ENCODE assay signal across 11 cellular contexts in the genomic region with DNA sequence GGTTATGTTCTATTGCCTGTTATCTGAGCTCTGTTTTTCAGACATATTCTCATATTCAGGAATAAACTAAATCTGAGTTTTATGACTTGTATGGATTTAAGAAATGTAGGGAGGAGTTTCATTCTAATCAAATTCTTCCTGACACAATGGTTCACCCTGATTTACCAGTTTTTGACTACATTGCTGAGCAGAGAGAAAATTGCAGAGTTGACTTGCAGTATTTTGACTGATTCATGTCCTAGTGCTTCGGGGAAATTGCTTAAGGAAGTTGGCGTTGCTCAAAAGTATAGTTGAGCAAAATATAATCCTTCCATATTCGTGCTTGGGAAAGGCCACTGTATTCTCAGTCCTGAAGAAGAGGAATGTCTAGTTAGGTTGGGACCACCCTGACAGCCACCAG. TPM values are rescaled to one million over a fixed set of nuclear protein-coding genes. Genes with fewer than 3 reads are reported as not detected.
A peak's percentile ranks its signal among the peaks of the same experiment; 100 is the strongest.
DNase-seq lines count a peak whose midpoint lies in the region; ATAC-seq and TF ChIP-seq lines count a peak whose summit lies in the region.
"Had no signal": no experiment of that assay in that cellular context is flagged by ENCODE, and none has a peak within 500 bp of the region (broad histone marks: within the 10 kb centered on the region; RNA-seq: fewer than 3 reads in every experiment).

No MANE protein-coding gene starts in this region.

- H3K36me3 ChIP-seq in thoracic aorta = no peaks in the 10 kb centered on the region

- H3K4me1 Mint-ChIP-seq in activated T-cell treated with anti-CD3 and anti-CD28 coated beads, Interleukin-2, amount 50 U/mL, for 4 hours (ENCODE audit: low read depth) = peaks cover 45% of the 10 kb centered on the region
- peaks cover 33% of the 10 kb centered on the region for H3K4me1 Mint-ChIP-seq in activated CD4-positive, alpha-beta memory T cell treated with anti-CD3 and anti-CD28 coated beads for 36 hours (ENCODE audit: low read depth)

- no peak overlapping the region for H3K4me3 ChIP-seq in thoracic aorta

- H3K27me3 Mint-ChIP-seq in activated T-cell treated with anti-CD3 and anti-CD28 coated beads, Interleukin-2, amount 50 U/mL, for 4 hours (ENCODE audit: low read depth) = no peaks in the 10 kb centered on the region
- no peaks in the 10 kb centered on the region for H3K27me3 Mint-ChIP-seq in activated CD4-positive, alpha-beta memory T cell treated with anti-CD3 and anti-CD28 coated beads for 36 hours

- no peak for DNase-seq in activated T-cell treated with anti-CD3 and anti-CD28 coated beads, Interleukin-2, amount 50 U/mL, for 4 hours
- DNase-seq in activated T-cell treated with anti-CD3 and anti-CD28 coated beads, Interleukin-2, amount 50 U/mL, for 48 hours = no peak
- no peak for DNase-seq in activated CD4-positive, alpha-beta memory T cell treated with anti-CD3 and anti-CD28 coated beads for 36 hours
- no peak for DNase-seq in thoracic aorta (ENCODE audit: low spot score)
- no peak for DNase-seq in NCI-H146 treated with DMSO at 0.1 percent for 48 hours (lab: John Stamatoyannopoulos, UW; ENCODE audit: unreplicated experiment)
- no peak for DNase-seq in islet precursor cell
- DNase-seq: activated CD4-positive, alpha-beta T cell treated with anti-CD3 and anti-CD28 coated beads for 48 hours; effector CD4-positive, alpha-beta T cell; lower lobe of right lung had no signal

- H3K27ac Mint-ChIP-seq in activated CD4-positive, alpha-beta memory T cell treated with anti-CD3 and anti-CD28 coated beads for 36 hours = peak overlapping the region; percentile 99

- intact Hi-C loops in activated CD4-positive, alpha-beta memory T cell treated with anti-CD3 and anti-CD28 coated beads for 36 hours (cut with micrococcal nuclease) = no loop called here

- POLR2A ChIA-PET in activated CD4-positive, alpha-beta memory T cell treated with anti-CD3 and anti-CD28 coated beads for 36 hours (lab: Charles Lee) = interaction anchor here (1.3 to 4.8 kb wide), 4 partner anchors 11 to 52 kb away, joined by 4 to 32 read pairs (median 12); a partner anchor contains a TSS

- H3K27me3 ChIP-seq in layer of hippocampus (ENCODE audit: control insufficient read depth, insufficient read depth, low read length) (no peaks in the 10 kb centered on the region), thoracic aorta (replicated peaks; ENCODE audit: insufficient read depth) (no peaks in the 10 kb centered on the region)

- no peaks in the 10 kb centered on the region for H3K9me3 Mint-ChIP-seq in activated T-cell treated with anti-CD3 and anti-CD28 coated beads, Interleukin-2, amount 50 U/mL, for 4 hours
- H3K9me3 Mint-ChIP-seq in activated CD4-positive, alpha-beta memory T cell treated with anti-CD3 and anti-CD28 coated beads for 36 hours = no peaks in the 10 kb centered on the region

- H3K27ac ChIP-seq in layer of hippocampus (ENCODE audit: low read depth, low read length) (peak overlapping the region; percentile 42), thoracic aorta (peak overlapping the region; percentile 98)

- no peak for TF ChIP-seq CTCF in thoracic aorta (IDR thresholded peaks at IDR 0.05)

- CTCF ChIA-PET in activated CD4-positive, alpha-beta memory T cell treated with anti-CD3 and anti-CD28 coated beads for 36 hours (lab: Charles Lee) = interaction anchor here (2.1 to 3.2 kb wide), 3 partner anchors 28 to 75 kb away, joined by 7 to 26 read pairs (median 21); a partner anchor contains a TSS

- H3K4me1 ChIP-seq in thoracic aorta (ENCODE audit: control insufficient read depth in 1 of 2, low read depth in 2 of 2) = peaks cover 18 to 30% of the 10 kb centered on the region in 2 donors

- no peaks in the 10 kb centered on the region for H3K9me3 ChIP-seq in thoracic aorta
- H3K9me3 ChIP-seq: lower lobe of right lung had no signal

- peaks cover 5% of the 10 kb centered on the region for H3K36me3 Mint-ChIP-seq in activated T-cell treated with anti-CD3 and anti-CD28 coated beads, Interleukin-2, amount 50 U/mL, for 4 hours (ENCODE audit: insufficient read depth)
- H3K36me3 Mint-ChIP-seq in activated CD4-positive, alpha-beta memory T cell treated with anti-CD3 and anti-CD28 coated beads for 36 hours = peaks cover 8% of the 10 kb centered on the region

- peak overlapping the region; percentile 100 for H3K4me3 Mint-ChIP-seq in activated T-cell treated with anti-CD3 and anti-CD28 coated beads, Interleukin-2, amount 50 U/mL, for 4 hours
- H3K4me3 Mint-ChIP-seq in activated CD4-positive, alpha-beta memory T cell treated with anti-CD3 and anti-CD28 coated beads for 36 hours = peak overlapping the region; percentile 99

- ATAC-seq in activated T-cell treated with anti-CD3 and anti-CD28 coated beads, Interleukin-2, amount 50 U/mL, for 4 hours = no peak
- ATAC-seq in thoracic aorta (ENCODE audit: insufficient number of reproducible peaks, low FRiP score, low read depth) (no peak), HG02623 (IDR thresholded peaks at IDR 0.05; ENCODE audit: unreplicated experiment) (no peak)
- ATAC-seq: lower lobe of right lung had no signal

RNA-seq across cellular contexts. Expression of a gene that starts 1.2 kb away (rescaled TPM):
- 10 to 100 TPM; 35.9 to 46.2 (median 40.7) TPM for total RNA-seq in activated T-cell treated with anti-CD3 and anti-CD28 coated beads, Interleukin-2, amount 50 U/mL, for 4 hours
- total RNA-seq in activated CD4-positive, alpha-beta memory T cell treated with anti-CD3 and anti-CD28 coated beads for 36 hours = 10 to 100 TPM; 19.1 to 19.4 TPM
- 100 to 1,000 TPM in 1 of 2 donors, 10 to 100 TPM in 1; 70.8 to 108 TPM for total RNA-seq in thoracic aorta

RNA-seq across cellular contexts. Expression of a gene that starts 28.5 kb away (rescaled TPM):
- total RNA-seq in activated T-cell treated with anti-CD3 and anti-CD28 coated beads, Interleukin-2, amount 50 U/mL, for 4 hours = 1 to 10 TPM; 1.4 to 2.0 (median 1.4) TPM
- 1 to 10 TPM; 1.7 TPM for total RNA-seq in activated CD4-positive, alpha-beta memory T cell treated with anti-CD3 and anti-CD28 coated beads for 36 hours
- 10 to 100 TPM in 1 of 2 donors, 1 to 10 TPM in 1; 7.3 to 30.8 TPM for total RNA-seq in thoracic aorta

RNA-seq across cellular contexts. Expression of a gene that starts 48.6 kb away (rescaled TPM):
- total RNA-seq in activated T-cell treated with anti-CD3 and anti-CD28 coated beads, Interleukin-2, amount 50 U/mL, for 4 hours = 10 to 100 TPM; 15.4 to 17.5 (median 16.7) TPM
- 10 to 100 TPM; 30.8 to 33.6 TPM for total RNA-seq in activated CD4-positive, alpha-beta memory T cell treated with anti-CD3 and anti-CD28 coated beads for 36 hours
- 10 to 100 TPM; 38.4 to 68.8 TPM for total RNA-seq in thoracic aorta

RNA-seq across cellular contexts. Expression of a gene that starts 48.8 kb away (rescaled TPM):
- total RNA-seq in activated T-cell treated with anti-CD3 and anti-CD28 coated beads, Interleukin-2, amount 50 U/mL, for 4 hours = 10 to 100 TPM; 21.2 to 23.4 (median 22.4) TPM
- total RNA-seq in activated CD4-positive, alpha-beta memory T cell treated with anti-CD3 and anti-CD28 coated beads for 36 hours = 10 to 100 TPM; 14.8 to 16.0 TPM
- total RNA-seq in thoracic aorta = 1 to 10 TPM; 7.6 to 8.9 TPM
